In genomic region chr14:67442139-67442906, GRCh38 we compare ENCODE assay signal across 24 cellular contexts. TPM values are rescaled to one million over a fixed set of nuclear protein-coding genes. Genes with fewer than 3 reads are reported as not detected.
DNase-seq lines count a peak whose midpoint lies in the region; FAIRE-seq and TF ChIP-seq lines count a peak whose summit lies in the region.
"Had no signal": no experiment of that assay in that cellular context is flagged by ENCODE, and none has a peak within 500 bp of the region (broad histone marks: within the 10 kb centered on the region; RNA-seq: fewer than 3 reads in every experiment).

No MANE protein-coding gene starts in this region.

- no peak overlapping the region for H3K18ac ChIP-seq in H1 (ENCODE audit: extremely low read depth, low read length)

- no peaks in the 10 kb centered on the region for H3K36me3 Mint-ChIP-seq in Caco-2 (ENCODE audit: insufficient read depth, unreplicated experiment)
- no peaks in the 10 kb centered on the region for H3K36me3 Mint-ChIP-seq in CD8-positive, alpha-beta memory T cell
- H3K36me3 Mint-ChIP-seq: neural progenitor cell, T-cell had no signal

- CTCF ChIA-PET in Caco-2 (lab: Charles Lee) = interaction anchor here (1.0 kb wide), 1 partner anchor 13 kb away, joined by 8 read pairs; no protein-coding TSS in a partner anchor
- CTCF ChIA-PET in H1 (lab: Charles Lee; ENCODE audit: partially characterized antibody) = interaction anchor here (1.9 to 10.0 kb wide), 3 partner anchors 11 to 44 kb away, joined by 5 to 115 read pairs (median 7); no protein-coding TSS in a partner anchor
- CTCF ChIA-PET in CD8-positive, alpha-beta memory T cell (lab: Charles Lee) = interaction anchor here (6.8 kb wide), 1 partner anchor 14 kb away, joined by 44 read pairs; no protein-coding TSS in a partner anchor

- peak overlapping the region; percentile 43 for H3K27ac Mint-ChIP-seq in Caco-2 (ENCODE audit: unreplicated experiment)
- H3K27ac Mint-ChIP-seq in CD8-positive, alpha-beta memory T cell = no peak overlapping the region
- H3K27ac Mint-ChIP-seq: activated naive CD8-positive, alpha-beta T cell treated with anti-CD3 and anti-CD28 coated beads, Interleukin-2, amount 50 U/mL, for 24 hours; neural progenitor cell; T-cell had no signal

- no peaks in the 10 kb centered on the region for H3K23me2 ChIP-seq in H1 (ENCODE audit: low read depth, low read length)

- H2BK12ac ChIP-seq in H1 (ENCODE audit: low read depth, low read length) = peak overlapping the region; percentile 2; the same call in 1 of the 2 replicates

- 0 out of 7 replicates have a peak overlapping the region, but pooled peaks of 1 of the 4 experiments have one; percentile 32 for H3K9ac ChIP-seq in H1 (replicated peaks in 1 of 4; ENCODE audit: extremely low read depth in 1 of 4, low read depth in 3 of 4, low read length in 3 of 4)
- H3K9ac ChIP-seq: neural progenitor cell had no signal

- no peaks in the 10 kb centered on the region for H3K9me3 Mint-ChIP-seq in Caco-2 (ENCODE audit: unreplicated experiment)
- H3K9me3 Mint-ChIP-seq in CD8-positive, alpha-beta memory T cell = no peaks in the 10 kb centered on the region
- H3K9me3 Mint-ChIP-seq: activated naive CD8-positive, alpha-beta T cell treated with anti-CD3 and anti-CD28 coated beads, Interleukin-2, amount 50 U/mL, for 24 hours; GM23338; neural progenitor cell; T-cell had no signal

- intact Hi-C loops in Caco-2 (cut with micrococcal nuclease; ENCODE audit: unreplicated experiment) = no loop called here

- H2AFZ ChIP-seq in H1 (ENCODE audit: low read length) = no peak overlapping the region
- H2AFZ ChIP-seq: neural progenitor cell, PC-9 had no signal

- H3K9me3 ChIP-seq in Caco-2 (no peaks in the 10 kb centered on the region), H1 (ENCODE audit: insufficient read depth in 2 of 2, low read depth in 1 of 2, low read length in 1 of 2) (no peaks in the 10 kb centered on the region)
- no peaks in the 10 kb centered on the region for H3K9me3 ChIP-seq in CD8-positive, alpha-beta memory T cell (ENCODE audit: low read length)
- H3K9me3 ChIP-seq: prostate gland, sigmoid colon, thyroid gland had no signal

- peak overlapping the region; percentile 45 for H4K91ac ChIP-seq in H1 (replicated peaks; ENCODE audit: insufficient read length, low read length)

- no peak overlapping the region for H2BK120ac ChIP-seq in H1 (replicated peaks; ENCODE audit: low read depth, low read length)

- no TSS peak for BruUV-seq in Caco-2 (replicated peaks; lab: Mats Ljungman, UMichigan)

- H4K8ac ChIP-seq in H1 (ENCODE audit: extremely low read depth, insufficient read depth, low read length) = no peak overlapping the region

- H3K27ac ChIP-seq in H1 (ENCODE audit: low read depth, low read length) = no peak overlapping the region
- no peak overlapping the region for H3K27ac ChIP-seq in CD8-positive, alpha-beta memory T cell (ENCODE audit: low read depth, low read length)
- H3K27ac ChIP-seq: neural progenitor cell, PC-9, prostate gland, sigmoid colon, thyroid gland had no signal

- H3K4me1 ChIP-seq in Caco-2 (peaks cover 62% of the 10 kb centered on the region), H1 (replicated peaks in 1 of 4; ENCODE audit: control insufficient read depth in 3 of 4, insufficient read depth in 4 of 4, low read length in 3 of 4) (peaks cover 0 to 18% (median 8%) of the 10 kb centered on the region in 4 experiments; a peak in 6 of 7 replicates)
- no peaks in the 10 kb centered on the region for H3K4me1 ChIP-seq in CD8-positive, alpha-beta memory T cell (ENCODE audit: insufficient read depth, low read length)
- H3K4me1 ChIP-seq: neural progenitor cell had no signal

- H3K23ac ChIP-seq in H1 (ENCODE audit: insufficient read length) = no peak overlapping the region

- no peak overlapping the region for H3K4me3 Mint-ChIP-seq in Caco-2 (ENCODE audit: unreplicated experiment)
- H3K4me3 Mint-ChIP-seq in CD8-positive, alpha-beta memory T cell = no peak overlapping the region
- H3K4me3 Mint-ChIP-seq: activated naive CD8-positive, alpha-beta T cell treated with anti-CD3 and anti-CD28 coated beads, Interleukin-2, amount 50 U/mL, for 24 hours; GM23338; neural progenitor cell; T-cell had no signal

- H3K27me3 ChIP-seq in Caco-2 (replicated peaks; ENCODE audit: control insufficient read depth, insufficient read depth, low read length) (no peaks in the 10 kb centered on the region), H1 (replicated peaks in 1 of 4; ENCODE audit: control insufficient read depth in 3 of 4, extremely low read depth in 1 of 4, insufficient read depth in 3 of 4, low read length in 3 of 4) (no peaks in the 10 kb centered on the region)
- H3K27me3 ChIP-seq in CD8-positive, alpha-beta memory T cell (ENCODE audit: insufficient read depth, low read length, poor library complexity, severe bottlenecking) = no peaks in the 10 kb centered on the region
- H3K27me3 ChIP-seq: neural progenitor cell, sigmoid colon, thyroid gland had no signal

- no peak overlapping the region; the same call in 1 of the 2 replicates for H2AK5ac ChIP-seq in H1 (ENCODE audit: low read depth, low read length)

- no peak for DNase-seq in Caco-2
- peak; percentile 61 for DNase-seq in DMS79 treated with DMSO at 0.1 percent for 48 hours (lab: John Stamatoyannopoulos, UW)
- peak; percentile 84 for DNase-seq in NCI-H510A treated with DMSO at 0.1 percent for 48 hours (lab: John Stamatoyannopoulos, UW)
- DNase-seq in H1 (ENCODE audit: low read depth in 1 of 2, low spot score in 2 of 2) = no peak
- no peak for DNase-seq in MV-4-11 (lab: John Stamatoyannopoulos, UW)
- DNase-seq in CD8-positive, alpha-beta memory T cell = no peak
- no peak for DNase-seq in NCI-H226
- DNase-seq in D341Med (ENCODE audit: low spot score) = no peak
- DNase-seq: activated CD8-positive, alpha-beta memory T cell treated with anti-CD3 and anti-CD28 coated beads for 24 hours; activated gamma-delta T cell; activated naive CD8-positive, alpha-beta T cell treated with anti-CD3 and anti-CD28 coated beads, Interleukin-2, amount 50 U/mL, for 24 hours; activated T-cell treated with anti-CD3 and anti-CD28 coated beads, Interleukin-2, amount 50 U/mL, for 1 hour; cerebellar nuclear complex; DMS 273 treated with DMSO at 0.1 percent for 48 hours; kidney; NCI-H187 treated with DMSO at 0.1 percent for 48 hours; PC-9; sigmoid colon; stimulated activated naive CD8-positive, alpha-beta T cell treated with anti-CD3 and anti-CD28 coated beads, Interleukin-15, Interleukin-2, amounts not matched to agents 100 U/mL and 50 U/mL, for 24 hours; T-cell; thyroid gland had no signal

- H3K14ac ChIP-seq in H1 (ENCODE audit: insufficient read length) = no peak overlapping the region

- no peak overlapping the region for H3K4me2 ChIP-seq in H1 (ENCODE audit: insufficient read depth in 1 of 2, low read depth in 2 of 2, low read length in 2 of 2)
- H3K4me2 ChIP-seq: GM23338, neural progenitor cell, PC-9 had no signal

- no peak for TF ChIP-seq EP300 in H1 (IDR thresholded peaks at IDR 0.05; ENCODE audit: borderline replicate concordance in 1 of 2, low read depth in 2 of 2, low read length in 2 of 2)

- H3K27me3 Mint-ChIP-seq in Caco-2 (ENCODE audit: insufficient read depth, unreplicated experiment) = no peaks in the 10 kb centered on the region
- peaks cover 7 to 28% of the 10 kb centered on the region in 2 donors for H3K27me3 Mint-ChIP-seq in CD8-positive, alpha-beta memory T cell

- no peak overlapping the region; the same call in 1 of the 2 replicates for H2BK5ac ChIP-seq in H1 (ENCODE audit: low read depth, low read length)

- H3K4me1 Mint-ChIP-seq in Caco-2 (ENCODE audit: low read depth, unreplicated experiment) = peaks cover 37% of the 10 kb centered on the region
- H3K4me1 Mint-ChIP-seq in CD8-positive, alpha-beta memory T cell = no peaks in the 10 kb centered on the region
- H3K4me1 Mint-ChIP-seq: activated naive CD8-positive, alpha-beta T cell treated with anti-CD3 and anti-CD28 coated beads, Interleukin-2, amount 50 U/mL, for 24 hours; neural progenitor cell; T-cell had no signal

- no peak for TF ChIP-seq CTCF in Caco-2 (IDR thresholded peaks at IDR 0.05; ENCODE audit: insufficient read depth in 1 of 2, low read depth in 1 of 2, low read length in 1 of 2, severe bottlenecking in 1 of 2, unreplicated experiment in 1 of 2)
- no peak for TF ChIP-seq CTCF in H1 (IDR thresholded peaks at IDR 0.05; ENCODE audit: control extremely low read depth in 1 of 3, insufficient read depth in 1 of 3, low read depth in 1 of 3, low read length in 3 of 3)

- H3K36me3 ChIP-seq in Caco-2 (ENCODE audit: control insufficient read depth, insufficient read depth, low read length) (no peaks in the 10 kb centered on the region), H1 (ENCODE audit: control insufficient read depth in 2 of 4, insufficient read depth in 4 of 4, low read length in 3 of 4) (no peaks in the 10 kb centered on the region)
- no peaks in the 10 kb centered on the region for H3K36me3 ChIP-seq in CD8-positive, alpha-beta memory T cell (ENCODE audit: insufficient read depth, low read length)
- H3K36me3 ChIP-seq: neural progenitor cell, prostate gland, sigmoid colon, thyroid gland had no signal

- no peak for TF ChIP-seq RAD21 in H1 (IDR thresholded peaks at IDR 0.05 in 1 of 2, conservative IDR thresholded peaks at IDR 0.05 in 1 of 2; ENCODE audit: low read depth in 2 of 2, low read length in 2 of 2)

- H2BK20ac ChIP-seq in H1 (ENCODE audit: low read length) = no peak overlapping the region; the same call in 1 of the 2 replicates

- TF ChIP-seq POLR2A in H1 (IDR thresholded peaks at IDR 0.05; ENCODE audit: control extremely low read depth in 1 of 2, low read depth in 2 of 2, low read length in 2 of 2) = no peak

- H4K20me1 ChIP-seq in H1 (replicated peaks in 1 of 2; ENCODE audit: control insufficient read depth in 1 of 2, insufficient read depth in 2 of 2, low read length in 2 of 2) = no peaks in the 10 kb centered on the region

- no peak overlapping the region for H4K5ac ChIP-seq in H1 (ENCODE audit: insufficient read length, low read depth, low read length)

- no peak overlapping the region for H3K56ac ChIP-seq in H1 (replicated peaks; ENCODE audit: insufficient read length, low read depth, low read length)

- H3K79me2 ChIP-seq in H1 (ENCODE audit: control insufficient read depth in 1 of 2, insufficient read depth in 2 of 2, low read length in 2 of 2) = no peaks in the 10 kb centered on the region

- no peak overlapping the region for H3K4me3 ChIP-seq in Caco-2 (ENCODE audit: low read depth, low read length)
- no peak overlapping the region for H3K4me3 ChIP-seq in H1 (ENCODE audit: extremely low read depth in 1 of 4, insufficient read depth in 2 of 4, low read depth in 3 of 4, low read length in 4 of 4)
- H3K4me3 ChIP-seq in CD8-positive, alpha-beta memory T cell (ENCODE audit: low read length) = no peak overlapping the region
- H3K4me3 ChIP-seq: GM23338, neural progenitor cell, PC-9, prostate gland, sigmoid colon, thyroid gland had no signal

- H3K79me1 ChIP-seq in H1 (ENCODE audit: low read depth, low read length) = no peaks in the 10 kb centered on the region; the same call in 1 of the 2 replicates

- H2BK15ac ChIP-seq in H1 (ENCODE audit: low read length) = no peak overlapping the region

- 88% methylated on average over 8 of the region's 8 CpGs; no CpG with 5 or more reads in 1 of the 2 experiments for WGBS in H1 (ENCODE audit: extremely low coverage in 1 of 2, insufficient coverage in 1 of 2, insufficient read length in 1 of 2, insufficient replicate concordance in 2 of 2, low coverage in 1 of 2, low lambda C conversion rate in 2 of 2, missing lambda C conversion rate in 1 of 2), 2 experiments

- POLR2A ChIA-PET in Caco-2 (lab: Charles Lee) (no interaction called here), H1 (lab: Charles Lee; ENCODE audit: partially characterized antibody) (interaction anchor here (0.6 kb wide), 1 partner anchor 13 kb away, joined by 3 read pairs; no protein-coding TSS in a partner anchor)
- POLR2A ChIA-PET in CD8-positive, alpha-beta memory T cell (lab: Charles Lee) = no interaction called here

- FAIRE-seq in H1 (lab: Jason Lieb, UNC) = no peak
- FAIRE-seq: kidney had no signal

- H3K4ac ChIP-seq in H1 (replicated peaks; ENCODE audit: insufficient read length, low read depth, low read length) = no peak overlapping the region

RNA-seq across cellular contexts. Expression of gene PLEK2, which starts 30.4 kb away (rescaled TPM):
- total RNA-seq in Caco-2 (2022) = 35.2 and 36.5 TPM in 2 replicates
- 2.1 and 2.9 TPM in 2 replicates for total RNA-seq in H1 (2021; fragmentation: NEBNext Ultra II Directional; extraction: Animal tissue kit (Norgen Biotek cat#: 25700))
- 0.41 and 0.49 TPM in 2 replicates for polyA plus RNA-seq in H1 (2011; rRNA removed)
- polyA plus RNA-seq in H1 (2011; cell fraction: cytosol; rRNA removed) = 0.47 TPM
- polyA plus RNA-seq in H1 (2011; cell fraction: nucleus; rRNA removed) = 0.29 TPM
- 0.92 to 1.1 TPM (median 0.99 TPM) in 4 replicates for polyA plus RNA-seq in H1 (2012, experiment 1 of 2)
- polyA plus RNA-seq in H1 (2012, experiment 2 of 2) = 0.34 TPM
- polyA plus RNA-seq in H1 (2013, experiment 1 of 2) = 1.5 TPM
- polyA plus RNA-seq in H1 (2013, experiment 2 of 2) = 1.6 TPM
- polyA minus RNA-seq in H1 (2011; rRNA and poly(A)+ RNA removed) = 2.0 and 2.5 TPM in 2 replicates
- polyA minus RNA-seq in H1 (2011; cell fraction: cytosol; rRNA and poly(A)+ RNA removed) = not detected
- not detected for polyA minus RNA-seq in H1 (2011; cell fraction: nucleus; rRNA and poly(A)+ RNA removed)
- total RNA-seq in CD8-positive, alpha-beta memory T cell = 1 to 10 TPM in 1 of 2 experiments, under 1 TPM in 1; 0.81 to 1.2 TPM
- 0.58 TPM for polyA plus RNA-seq in CD8-positive, alpha-beta memory T cell

RNA-seq across cellular contexts. Expression of gene TMEM229B, which starts 46.2 kb away (rescaled TPM):
- 0.19 TPM in 1 of 2 replicates, not detected in the other for total RNA-seq in Caco-2 (2022)
- total RNA-seq in H1 (2021; fragmentation: NEBNext Ultra II Directional; extraction: Animal tissue kit (Norgen Biotek cat#: 25700)) = 0.50 and 0.73 TPM in 2 replicates
- 0.85 and 1.7 TPM in 2 replicates for polyA plus RNA-seq in H1 (2011; rRNA removed)
- 0.48 TPM for polyA plus RNA-seq in H1 (2011; cell fraction: cytosol; rRNA removed)
- polyA plus RNA-seq in H1 (2011; cell fraction: nucleus; rRNA removed) = 0.74 TPM
- 0.39 to 0.88 TPM (median 0.80 TPM) in 4 replicates for polyA plus RNA-seq in H1 (2012, experiment 1 of 2)
- polyA plus RNA-seq in H1 (2012, experiment 2 of 2) = 0.62 TPM
- polyA plus RNA-seq in H1 (2013, experiment 1 of 2) = 0.73 TPM
- 0.70 TPM for polyA plus RNA-seq in H1 (2013, experiment 2 of 2)
- 0.54 and 0.85 TPM in 2 replicates for polyA minus RNA-seq in H1 (2011; rRNA and poly(A)+ RNA removed)
- polyA minus RNA-seq in H1 (2011; cell fraction: cytosol; rRNA and poly(A)+ RNA removed) = 1.8 TPM
- polyA minus RNA-seq in H1 (2011; cell fraction: nucleus; rRNA and poly(A)+ RNA removed) = 1.00 TPM
- 1 to 10 TPM; 3.2 to 4.4 TPM for total RNA-seq in CD8-positive, alpha-beta memory T cell
- polyA plus RNA-seq in CD8-positive, alpha-beta memory T cell = 34.4 TPM

Comparison
In these comparisons a context has a peak if more than half of its experiments do, and no peak if none do; other contexts are left out.
1. DNase-seq: peak in DMS79 treated with DMSO at 0.1 percent for 48 hours (single experiment) and NCI-H510A treated with DMSO at 0.1 percent for 48 hours (single experiment); none in Caco-2 (0 of 2), H1 (0 of 2), MV-4-11 (single experiment), CD8-positive, alpha-beta memory T cell (0 of 5), NCI-H226 (single experiment) and D341Med (single experiment).